Comparison of ENCODE assay signal across 19 cellular contexts in genomic region chr6:25462235-25462897, GRCh38.
"Had no signal": no experiment of that assay in that cellular context is flagged by ENCODE, and none has a peak within 500 bp of the region (broad histone marks: within the 10 kb centered on the region; RNA-seq: fewer than 3 reads in every experiment).

No MANE protein-coding gene starts in this region.

- DNase-seq: activated CD4-positive, alpha-beta T cell treated with anti-CD3 and anti-CD28 coated beads, Interleukin-2, amount 10 ng/mL, durations not matched to agents 24 days and 14 days; activated CD4-positive, CD25-positive, alpha-beta regulatory T cell; activated CD8-positive, alpha-beta memory T cell treated with anti-CD3 and anti-CD28 coated beads, Interleukin-2, amount 50 U/mL, for 48 hours; activated gamma-delta T cell; activated naive CD8-positive, alpha-beta T cell treated with anti-CD3 and anti-CD28 coated beads for 36 hours; activated T-cell treated with anti-CD3 and anti-CD28 coated beads, Interleukin-2, amount 50 U/mL, for 72 hours; amygdala; effector CD8-positive, alpha-beta T cell; foreskin melanocyte; left cardiac atrium; lower lobe of right lung; midbrain; ovary; sigmoid colon; stimulated activated CD4-positive, alpha-beta T cell treated with anti-CD3 and anti-CD28 coated beads, Interleukin-1b, Interleukin-23, amount 100 ng/mL, for 48 hours; stomach; testis had no signal

- H3K27me3 Mint-ChIP-seq: activated CD4-positive, alpha-beta T cell treated with anti-CD3 and anti-CD28 coated beads, Interleukin-2, amount 10 ng/mL, durations not matched to agents 24 days and 14 days; activated naive CD8-positive, alpha-beta T cell treated with anti-CD3 and anti-CD28 coated beads for 36 hours had no signal

- ATAC-seq: activated T-cell treated with anti-CD3 and anti-CD28 coated beads, Interleukin-2, amount 50 U/mL, for 72 hours; left cardiac atrium; lower lobe of right lung had no signal

- FAIRE-seq: TTC549 had no signal

- H3K4me1 ChIP-seq: lower lobe of right lung, sigmoid colon, stomach, testis had no signal

- H3K36me3 ChIP-seq: lower lobe of right lung, ovary, sigmoid colon, stomach had no signal

- H3K9me3 Mint-ChIP-seq: activated CD4-positive, alpha-beta T cell treated with anti-CD3 and anti-CD28 coated beads, Interleukin-2, amount 10 ng/mL, durations not matched to agents 24 days and 14 days; activated naive CD8-positive, alpha-beta T cell treated with anti-CD3 and anti-CD28 coated beads for 36 hours; activated T-cell treated with anti-CD3 and anti-CD28 coated beads, Interleukin-2, amount 50 U/mL, for 72 hours; neural crest cell had no signal

- H3K27me3 ChIP-seq: ovary, sigmoid colon, stomach, testis had no signal

- H3K9me3 ChIP-seq: lower lobe of right lung, ovary, sigmoid colon, stomach, testis had no signal

- H3K27ac Mint-ChIP-seq: activated CD4-positive, alpha-beta T cell treated with anti-CD3 and anti-CD28 coated beads, Interleukin-2, amount 10 ng/mL, durations not matched to agents 24 days and 14 days; activated naive CD8-positive, alpha-beta T cell treated with anti-CD3 and anti-CD28 coated beads for 36 hours; activated T-cell treated with anti-CD3 and anti-CD28 coated beads, Interleukin-2, amount 50 U/mL, for 72 hours had no signal

- H3K4me3 Mint-ChIP-seq: activated CD4-positive, alpha-beta T cell treated with anti-CD3 and anti-CD28 coated beads, Interleukin-2, amount 10 ng/mL, durations not matched to agents 24 days and 14 days; activated naive CD8-positive, alpha-beta T cell treated with anti-CD3 and anti-CD28 coated beads for 36 hours; activated T-cell treated with anti-CD3 and anti-CD28 coated beads, Interleukin-2, amount 50 U/mL, for 72 hours; neural crest cell had no signal

- H3K4me3 ChIP-seq: lower lobe of right lung, ovary, sigmoid colon, stomach, testis had no signal

- H3K4me1 Mint-ChIP-seq: activated CD4-positive, alpha-beta T cell treated with anti-CD3 and anti-CD28 coated beads, Interleukin-2, amount 10 ng/mL, durations not matched to agents 24 days and 14 days had no signal

- H3K27ac ChIP-seq: lower lobe of right lung, ovary, sigmoid colon, stomach, testis had no signal
